In the genomic region with DNA sequence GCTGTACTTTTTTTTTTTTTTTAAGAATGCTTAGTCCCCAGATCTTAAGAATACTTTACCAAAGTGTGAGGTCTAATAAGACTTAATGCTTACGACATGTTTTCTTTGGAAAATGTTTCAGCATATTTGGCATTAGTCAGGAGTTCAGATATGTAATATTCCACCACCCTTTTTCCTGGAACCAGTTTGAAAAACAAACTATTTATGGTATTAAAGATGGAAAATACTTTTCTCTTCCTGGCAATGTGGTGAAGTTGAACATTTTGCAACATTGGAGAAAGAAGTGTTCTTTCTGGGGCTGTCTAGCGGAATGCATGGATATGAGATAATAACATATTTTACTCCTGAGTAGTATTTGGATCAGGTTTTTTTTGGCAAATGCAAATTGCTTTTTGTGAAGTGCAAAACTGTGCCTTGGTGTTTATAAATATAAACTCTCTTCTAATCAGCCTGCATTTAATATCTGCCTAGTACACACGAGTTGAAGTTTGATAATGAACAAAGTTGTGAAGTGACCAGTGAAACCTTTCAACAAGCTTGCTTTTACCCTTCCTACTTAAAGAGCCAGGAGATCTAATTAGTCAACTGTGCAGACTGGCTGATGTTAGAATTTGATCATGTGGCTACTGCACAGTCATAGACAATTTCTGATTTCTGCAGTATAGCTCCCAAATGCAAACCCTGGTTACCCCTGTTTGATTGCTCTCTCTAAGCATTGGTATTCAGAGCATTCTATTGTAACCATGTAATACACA, we compare ENCODE assay signal across 10 cellular contexts. TPM values are rescaled to one million over a fixed set of nuclear protein-coding genes. Genes with fewer than 3 reads are reported as not detected.
A peak's percentile ranks its signal among the peaks of the same experiment; 100 is the strongest.
DNase-seq lines count a peak whose midpoint lies in the region; ATAC-seq, FAIRE-seq and TF ChIP-seq lines count a peak whose summit lies in the region.
"Had no signal": no experiment of that assay in that cellular context is flagged by ENCODE, and none has a peak within 500 bp of the region (broad histone marks: within the 10 kb centered on the region; RNA-seq: fewer than 3 reads in every experiment).

No MANE protein-coding gene starts in this region.

- no peaks in the 10 kb centered on the region for H3K9me3 ChIP-seq in endothelial cell of umbilical vein (replicated peaks; ENCODE audit: control insufficient read depth, insufficient read depth, low read length)
- H3K9me3 ChIP-seq in osteoblast (ENCODE audit: low read depth, low read length), result no peaks in the 10 kb centered on the region

- H3K27ac Mint-ChIP-seq in IgD-negative memory B cell, result peak overlapping the region; percentile 25 to 86 (median 63)

- FAIRE-seq in endothelial cell of umbilical vein (lab: Jason Lieb, UNC), result no peak

- dilution Hi-C loops in endothelial cell of umbilical vein (cut with MboI; ENCODE audit: extremely low pct_ligation_motif_present, low sequenced_read_pairs), result no loop called here

- peaks cover 25 to 29% (median 26%) of the 10 kb centered on the region in 3 donors for H3K4me1 Mint-ChIP-seq in IgD-negative memory B cell

- ATAC-seq in HG03159 (IDR thresholded peaks at IDR 0.05; ENCODE audit: unreplicated experiment) (no peak), HG03139 (IDR thresholded peaks at IDR 0.05; ENCODE audit: unreplicated experiment) (no peak), HG03442 (IDR thresholded peaks at IDR 0.05; ENCODE audit: unreplicated experiment) (no peak), HG02970 (IDR thresholded peaks at IDR 0.05; ENCODE audit: low FRiP score, unreplicated experiment) (no peak)

- no peaks in the 10 kb centered on the region for H3K27me3 Mint-ChIP-seq in IgD-negative memory B cell

- CTCF ChIA-PET in endothelial cell of umbilical vein (lab: Charles Lee), result interaction anchor here (1.0 to 1.5 kb wide), 4 partner anchors 9 to 136 kb away, joined by 3 to 6 read pairs (median 4); no protein-coding TSS in a partner anchor

- H3K4me2 ChIP-seq in endothelial cell of umbilical vein (ENCODE audit: insufficient read depth, low read length) (peak overlapping the region; percentile 60), osteoblast (ENCODE audit: insufficient read depth, low read length) (peak overlapping the region; percentile 77)

- H3K9ac ChIP-seq in endothelial cell of umbilical vein (replicated peaks; ENCODE audit: extremely low read depth, insufficient read depth, low read length), result no peak overlapping the region

- H3K79me2 ChIP-seq in endothelial cell of umbilical vein (ENCODE audit: control insufficient read depth, insufficient read depth, low read length) (no peaks in the 10 kb centered on the region), osteoblast (ENCODE audit: insufficient read depth, low read length) (no peaks in the 10 kb centered on the region)

- peaks cover 14% of the 10 kb centered on the region for H3K36me3 Mint-ChIP-seq in IgD-negative memory B cell

- H3K36me3 ChIP-seq in endothelial cell of umbilical vein (ENCODE audit: control insufficient read depth in 2 of 2, extremely low read depth in 1 of 2, insufficient read depth in 2 of 2, low read length in 2 of 2) (peaks cover 0 to 8% of the 10 kb centered on the region in 2 experiments), osteoblast (ENCODE audit: insufficient read depth, low read length) (peaks cover 18% of the 10 kb centered on the region)

- TF ChIP-seq POLR2A in endothelial cell of umbilical vein (IDR thresholded peaks at IDR 0.05; ENCODE audit: low read depth, low read length), result no peak

- H3K27ac ChIP-seq in endothelial cell of umbilical vein (ENCODE audit: insufficient read depth, low read depth, low read length) (peak overlapping the region; percentile 29), osteoblast (ENCODE audit: low read depth, low read length) (peak overlapping the region; percentile 94)

- H3K27me3 ChIP-seq in endothelial cell of umbilical vein (ENCODE audit: control insufficient read depth in 2 of 2, insufficient read depth in 2 of 2, low read length in 2 of 2), result no peaks in the 10 kb centered on the region
- no peaks in the 10 kb centered on the region for H3K27me3 ChIP-seq in osteoblast (ENCODE audit: insufficient read depth, low read length)

- no peaks in the 10 kb centered on the region for H4K20me1 ChIP-seq in endothelial cell of umbilical vein (replicated peaks; ENCODE audit: control insufficient read depth, extremely low read depth, insufficient read depth, low read length)
- H4K20me1 ChIP-seq in osteoblast (ENCODE audit: insufficient read depth, low read length), result peaks cover 3% of the 10 kb centered on the region

- H3K9me1 ChIP-seq in endothelial cell of umbilical vein (replicated peaks; ENCODE audit: control insufficient read depth, extremely low read depth, insufficient read depth, low read length), result no peaks in the 10 kb centered on the region

- H3K4me3 Mint-ChIP-seq in IgD-negative memory B cell, result peak overlapping the region in 3 of 4 donors; percentile 57 to 87 (median 86)

- H3K9me3 Mint-ChIP-seq in IgD-negative memory B cell, result no peaks in the 10 kb centered on the region

- POLR2A ChIA-PET in endothelial cell of umbilical vein (lab: Charles Lee), result interaction anchor here (0.7 to 1.6 kb wide), 2 partner anchors 21 to 1595 kb away, joined by 3 to 8 read pairs; no protein-coding TSS in a partner anchor

- peak; percentile 97 for DNase-seq in AG10803 (ENCODE audit: low read depth)
- peak; percentile 87 for DNase-seq in endothelial cell of umbilical vein (ENCODE audit: low read depth, low spot score)
- peak; percentile 59 for DNase-seq in osteoblast (ENCODE audit: insufficient read length, low spot score, missing footprints)
- DNase-seq: NCI-H524 treated with DMSO at 0.1 percent for 48 hours, substantia nigra had no signal

- H3K4me3 ChIP-seq in AG10803 (ENCODE audit: low read length) (peak overlapping the region; percentile 18), endothelial cell of umbilical vein (replicated peaks in 1 of 3; ENCODE audit: insufficient read depth in 1 of 3, low read depth in 1 of 3, low read length in 3 of 3) (peak overlapping the region in 1 of 3 experiments; percentile 24), osteoblast (ENCODE audit: insufficient read depth, low read length) (peak overlapping the region; percentile 46)

- no TSS peak for BruUV-seq in endothelial cell of umbilical vein (replicated peaks; lab: Mats Ljungman, UMichigan)

- intact Hi-C loops in endothelial cell of umbilical vein (cut with micrococcal nuclease), result loop anchor here (2.0 kb wide), 1 partner anchor 22 kb away; no protein-coding TSS in a partner anchor

- H3K4me1 ChIP-seq in endothelial cell of umbilical vein (ENCODE audit: control insufficient read depth, extremely low read depth, insufficient read depth, low read length), result peaks cover 27% of the 10 kb centered on the region
- H3K4me1 ChIP-seq in osteoblast (ENCODE audit: insufficient read depth, low read length), result peaks cover 27% of the 10 kb centered on the region

- TF ChIP-seq CTCF in AG10803 (conservative IDR thresholded peaks at IDR 0.05; ENCODE audit: low read length) (no peak), endothelial cell of umbilical vein (IDR thresholded peaks at IDR 0.05; ENCODE audit: extremely low read depth in 1 of 2, insufficient read depth in 1 of 2, low read depth in 1 of 2, low read length in 2 of 2) (no peak), osteoblast (IDR thresholded peaks at IDR 0.05; ENCODE audit: extremely low read depth, low read depth, low read length) (no peak)

- no peak overlapping the region for H2AFZ ChIP-seq in endothelial cell of umbilical vein (ENCODE audit: low read depth, low read length)
- H2AFZ ChIP-seq in osteoblast (ENCODE audit: low read length), result peak overlapping the region; percentile 48

TF ChIP-seq in endothelial cell of umbilical vein, 7 proteins besides CTCF, POLR2A, EP300 and RAD21:
- TF ChIP-seq POLR2AphosphoS5 (IDR thresholded peaks at IDR 0.05; ENCODE audit: insufficient read depth, low read depth, low read length) (no peak), EZH2 (IDR thresholded peaks at IDR 0.05; ENCODE audit: borderline replicate concordance, low read depth, low read length, severe bottlenecking) (no peak), JUN (IDR thresholded peaks at IDR 0.05; ENCODE audit: borderline replicate concordance, insufficient read depth, insufficient read length, low read depth) (no peak), MYC (IDR thresholded peaks at IDR 0.05; ENCODE audit: low read depth, low read length) (no peak), GATA2 (IDR thresholded peaks at IDR 0.05; ENCODE audit: insufficient read depth, insufficient read length, low read depth, low read length) (no peak), FOS (IDR thresholded peaks at IDR 0.05; ENCODE audit: borderline replicate concordance, insufficient read depth, low read length) (no peak)
- TF ChIP-seq, protein P1, sequence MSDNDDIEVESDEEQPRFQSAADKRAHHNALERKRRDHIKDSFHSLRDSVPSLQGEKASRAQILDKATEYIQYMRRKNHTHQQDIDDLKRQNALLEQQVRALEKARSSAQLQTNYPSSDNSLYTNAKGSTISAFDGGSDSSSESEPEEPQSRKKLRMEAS (IDR thresholded peaks at IDR 0.05; ENCODE audit: insufficient read depth, insufficient read length), result no peak
TF ChIP-seq in endothelial cell of umbilical vein: peak in this region for 0.

RNA-seq across cellular contexts. Expression of a gene that starts 20.9 kb away (rescaled TPM):
- polyA plus RNA-seq in IgD-negative memory B cell (40.0 TPM), endothelial cell of umbilical vein (4.2 and 5.2 TPM in 2 replicates)
- total RNA-seq in endothelial cell of umbilical vein (8.1 and 10.6 TPM in 2 replicates), osteoblast (10.3 and 14.5 TPM in 2 replicates)
- 4.4 and 5.3 TPM in 2 replicates for polyA plus RNA-seq in endothelial cell of umbilical vein (2011; cell fraction: cytosol; rRNA removed)
- 16.4 and 18.8 TPM in 2 replicates for polyA plus RNA-seq in endothelial cell of umbilical vein (2011; cell fraction: nucleus; rRNA removed)
- 5.4 and 6.8 TPM in 2 replicates for polyA plus RNA-seq in endothelial cell of umbilical vein (2012)
- 2.9 and 6.6 TPM in 2 replicates for polyA minus RNA-seq in endothelial cell of umbilical vein
- polyA minus RNA-seq in endothelial cell of umbilical vein (2011; cell fraction: cytosol; rRNA and poly(A)+ RNA removed), result 7.8 TPM
- polyA minus RNA-seq in endothelial cell of umbilical vein (2011; cell fraction: nucleus; rRNA and poly(A)+ RNA removed), result 13.4 and 15.1 TPM in 2 replicates
